1 cellular context compared by ENCODE assay signal in genomic region chr14:69481815-69482568, GRCh38.
TF ChIP-seq lines count a peak whose summit lies in the region.

No MANE protein-coding gene starts in this region.

TF ChIP-seq in SK-N-SH treated with all-trans-retinoic acid at 6 μM for 48 hours, 23 proteins besides CTCF, POLR2A, EP300 and RAD21 (continued from another document):
- TF ChIP-seq TSHZ2 (CRISPR knock-in tag; IDR thresholded peaks at IDR 0.05) = no peak
